In the genomic region with DNA sequence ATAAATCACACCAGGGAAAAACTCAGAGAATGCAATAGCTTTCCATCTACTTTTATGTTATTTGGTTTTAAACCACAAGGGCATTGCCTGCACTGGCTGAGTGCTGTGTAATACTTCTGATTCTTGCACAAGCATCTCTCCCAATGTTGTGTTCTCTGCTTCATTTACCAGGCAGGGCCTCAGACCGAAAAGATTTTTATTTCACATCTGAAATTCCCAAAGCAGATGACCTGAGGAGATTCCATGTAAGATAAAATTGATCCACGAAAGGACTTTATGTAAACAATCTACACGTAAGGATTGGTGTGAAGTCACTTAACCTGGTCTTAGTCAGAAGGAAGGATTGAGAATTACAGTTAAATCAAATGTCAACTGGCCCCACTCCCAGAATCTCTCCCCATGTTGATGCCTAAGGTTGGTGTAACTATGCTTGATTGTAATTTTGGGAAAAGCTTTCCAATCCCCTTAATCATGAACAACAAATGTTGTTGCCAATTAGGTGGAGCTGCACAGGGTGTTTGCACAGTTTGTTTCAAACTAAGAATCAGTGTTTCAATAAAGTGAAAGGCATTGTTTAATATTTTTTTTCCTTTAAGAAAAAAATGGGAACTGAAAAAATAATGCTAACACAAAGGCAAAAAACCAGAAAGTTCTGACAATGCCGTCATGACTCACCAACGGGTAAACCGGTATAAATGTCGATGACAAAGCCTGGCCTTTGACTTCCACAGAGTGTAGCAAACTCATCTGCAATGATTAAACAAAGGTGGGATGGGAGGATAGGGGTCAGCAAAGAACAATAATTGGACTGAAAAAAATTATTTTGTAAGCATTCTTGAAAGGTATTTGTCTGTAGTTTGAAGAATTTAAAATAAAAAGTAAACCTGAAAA, we compare ENCODE assay signal across 1 cellular context.
TF ChIP-seq lines count a peak whose summit lies in the region.

No MANE protein-coding gene starts in this region.

TF ChIP-seq in IMR-90, 13 proteins besides CTCF, POLR2A, EP300 and RAD21:
- no peak for TF ChIP-seq BHLHE40 (IDR thresholded peaks at IDR 0.05; ENCODE audit: low read depth, low read length)
- TF ChIP-seq FOS (IDR thresholded peaks at IDR 0.05; ENCODE audit: low read depth, low read length): 0 out of 2 replicates have a peak, but pooled peaks have one; percentile 16
- TF ChIP-seq CEBPB (IDR thresholded peaks at IDR 0.05; ENCODE audit: low read depth, low read length): peak; percentile 85
